21 cellular contexts compared by ENCODE assay signal in the genomic region with DNA sequence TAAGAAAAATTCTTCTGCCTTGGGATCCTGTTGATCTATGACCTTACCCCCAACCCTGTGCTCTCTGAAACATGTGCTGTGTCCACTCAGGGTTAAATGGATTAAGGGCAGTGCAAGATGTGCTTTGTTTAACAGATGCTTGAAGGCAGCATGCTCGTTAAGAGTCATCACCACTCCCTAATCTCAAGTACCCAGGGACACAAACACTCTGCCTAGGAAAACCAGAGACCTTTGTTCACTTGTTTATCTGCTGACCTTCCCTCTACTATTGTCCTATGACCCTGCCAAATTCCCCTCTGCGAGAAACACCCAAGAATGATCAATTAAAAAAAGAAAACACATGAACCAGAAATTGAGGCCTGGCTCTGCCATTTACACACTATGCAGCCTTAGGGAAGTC. TPM values are rescaled to one million over a fixed set of nuclear protein-coding genes. Genes with fewer than 3 reads are reported as not detected.
"Had no signal": no experiment of that assay in that cellular context is flagged by ENCODE, and none has a peak within 500 bp of the region (broad histone marks: within the 10 kb centered on the region; RNA-seq: fewer than 3 reads in every experiment).

No MANE protein-coding gene starts in this region.

RNA-seq across cellular contexts. Expression of gene HTR1D, which starts 40.8 kb away (rescaled TPM):
- total RNA-seq: activated B cell treated with CpG ODN at 0.5 μM for 24 hours; activated CD4-positive, alpha-beta memory T cell treated with anti-CD3 and anti-CD28 coated beads for 36 hours; activated CD4-positive, alpha-beta T cell treated with anti-CD3 and anti-CD28 coated beads, Interleukin-2, amount 10 ng/mL, durations not matched to agents 24 days and 14 days; activated CD8-positive, alpha-beta memory T cell treated with anti-CD3 and anti-CD28 coated beads for 36 hours; activated CD8-positive, alpha-beta T cell treated with anti-CD3 and anti-CD28 coated beads for 36 hours; activated naive CD4-positive, alpha-beta T cell treated with anti-CD3 and anti-CD28 coated beads for 36 hours; activated naive CD4-positive, alpha-beta T cell treated with anti-CD3 and anti-CD28 coated beads, Interleukin-2, amount 50 U/mL, for 72 hours; activated naive CD8-positive, alpha-beta T cell treated with anti-CD3 and anti-CD28 coated beads for 36 hours; activated T-cell treated with anti-CD3 and anti-CD28 coated beads, Interleukin-2, amount 50 U/mL, for 4 hours; activated T-cell treated with anti-CD3 and anti-CD28 coated beads, Interleukin-2, amount 50 U/mL, for 72 hours; activated T-helper 1 cell treated with anti-CD3 and anti-CD28 coated beads, Interleukin-12 subunit alpha, Interleukin-12 subunit beta, Interleukin-2, Interleukin-4 antibody, amounts not matched to agents 30 ng/mL and 10 ng/mL and 1 ng/mL, durations not matched to agents 14 hours and 24 hours and 36 hours; activated T-helper 17 cell treated with anti-CD3 and anti-CD28 coated beads, Interleukin-2, amount 50 U/mL, for 72 hours; adrenal gland; aorta; body of pancreas; breast epithelium; cardiac septum; T-cell; T-helper 1 cell treated with Interleukin-12 subunit alpha and Interleukin-12 subunit beta and Interleukin-4 antibody, amounts not matched to agents 30 ng/mL and 1 ng/mL, for 36 hours; T-helper 17 cell; T-helper 2 cell treated with Interferon-gamma antibody and Interleukin-4, amounts not matched to agents 100 ng/mL and 5 ng/mL, for 36 hours had no signal
